ENCODE assay signal across 27 cellular contexts in genomic region chr11:47288066-47288465, GRCh38.
"Had no signal": no experiment of that assay in that cellular context is flagged by ENCODE, and none has a peak within 500 bp of the region (broad histone marks: within the 10 kb centered on the region; RNA-seq: fewer than 3 reads in every experiment).

No MANE protein-coding gene starts in this region.

- H3K4me1 Mint-ChIP-seq: activated naive CD8-positive, alpha-beta T cell treated with anti-CD3 and anti-CD28 coated beads, Interleukin-2, amount 50 U/mL, for 24 hours; IgD-negative memory B cell; WTC11 had no signal

- H3K27me3 Mint-ChIP-seq: activated naive CD8-positive, alpha-beta T cell treated with anti-CD3 and anti-CD28 coated beads, Interleukin-2, amount 50 U/mL, for 24 hours; IgD-negative memory B cell; T-helper 17 cell had no signal

- H3K9me3 ChIP-seq: ascending aorta, body of pancreas had no signal

- H3K27me3 ChIP-seq: ascending aorta, body of pancreas had no signal

- H3K27ac ChIP-seq: ascending aorta, body of pancreas had no signal

- ATAC-seq: activated CD8-positive, alpha-beta T cell treated with anti-CD3 and anti-CD28 coated beads, Interleukin-2, amount 10 ng/mL, durations not matched to agents 7 days and 5 days; activated naive CD4-positive, alpha-beta T cell treated with anti-CD3 and anti-CD28 coated beads, Interleukin-2, amount 50 U/mL, for 72 hours; activated naive CD8-positive, alpha-beta T cell treated with anti-CD3 and anti-CD28 coated beads, Interleukin-2, amount 50 U/mL, for 24 hours; activated T-cell treated with anti-CD3 and anti-CD28 coated beads, Interleukin-2, amount 50 U/mL, for 4 hours; body of pancreas; T-helper 17 cell; WTC11 had no signal

- H3K27ac Mint-ChIP-seq: activated CD8-positive, alpha-beta T cell treated with anti-CD3 and anti-CD28 coated beads, Interleukin-2, amount 10 ng/mL, durations not matched to agents 7 days and 5 days; activated naive CD8-positive, alpha-beta T cell treated with anti-CD3 and anti-CD28 coated beads, Interleukin-2, amount 50 U/mL, for 24 hours; T-helper 17 cell; WTC11 had no signal

- DNase-seq: activated CD4-positive, alpha-beta T cell treated with anti-CD3 and anti-CD28 coated beads for 48 hours; activated CD4-positive, alpha-beta T cell treated with anti-CD3 and anti-CD28 coated beads, Interleukin-2, amount 50 U/mL, for 4 hours; activated CD4-positive, CD25-positive, alpha-beta regulatory T cell treated with anti-CD3 and anti-CD28 coated beads, Interleukin-2, amount 50 U/mL, for 72 hours; activated CD8-positive, alpha-beta memory T cell treated with anti-CD3 and anti-CD28 coated beads, Interleukin-2, amount 50 U/mL, for 48 hours; activated CD8-positive, alpha-beta T cell treated with anti-CD3 and anti-CD28 coated beads, Interleukin-2, amount 10 ng/mL, durations not matched to agents 7 days and 5 days; activated effector memory CD4-positive, alpha-beta T cell treated with anti-CD3 and anti-CD28 coated beads, Interleukin-2, amount 50 U/mL, for 16 hours; activated naive CD4-positive, alpha-beta T cell treated with Interleukin-2 at 50 U/mL for 16 hours; activated naive CD8-positive, alpha-beta T cell treated with anti-CD3 and anti-CD28 coated beads, Interleukin-2, amount 50 U/mL, for 24 hours; activated T-cell treated with anti-CD3 and anti-CD28 coated beads, Interleukin-2, amount 50 U/mL, for 4 hours; amniotic stem cell; body of pancreas; KG1; NCI-H1092; NCI-H1417; NCI-H1930; NCI-H2171 treated with DMSO at 0.1 percent for 48 hours; NCI-H345; NCI-H510A; NCI-H526 treated with DMSO at 0.1 percent for 48 hours; NCI-H82; SIG-M5; T-helper 17 cell; T-helper 9 cell had no signal

- H3K4me3 Mint-ChIP-seq: activated CD8-positive, alpha-beta T cell treated with anti-CD3 and anti-CD28 coated beads, Interleukin-2, amount 10 ng/mL, durations not matched to agents 7 days and 5 days; activated naive CD8-positive, alpha-beta T cell treated with anti-CD3 and anti-CD28 coated beads, Interleukin-2, amount 50 U/mL, for 24 hours; activated T-cell treated with anti-CD3 and anti-CD28 coated beads, Interleukin-2, amount 50 U/mL, for 4 hours; IgD-negative memory B cell; T-helper 17 cell; WTC11 had no signal

- H3K4me3 ChIP-seq: ascending aorta, body of pancreas had no signal

- H3K4me1 ChIP-seq: ascending aorta, body of pancreas had no signal

- H3K9me3 Mint-ChIP-seq: activated naive CD4-positive, alpha-beta T cell treated with anti-CD3 and anti-CD28 coated beads, Interleukin-2, amount 50 U/mL, for 72 hours; activated naive CD8-positive, alpha-beta T cell treated with anti-CD3 and anti-CD28 coated beads, Interleukin-2, amount 50 U/mL, for 24 hours; activated T-cell treated with anti-CD3 and anti-CD28 coated beads, Interleukin-2, amount 50 U/mL, for 4 hours; IgD-negative memory B cell; WTC11 had no signal
